In the genomic region with DNA sequence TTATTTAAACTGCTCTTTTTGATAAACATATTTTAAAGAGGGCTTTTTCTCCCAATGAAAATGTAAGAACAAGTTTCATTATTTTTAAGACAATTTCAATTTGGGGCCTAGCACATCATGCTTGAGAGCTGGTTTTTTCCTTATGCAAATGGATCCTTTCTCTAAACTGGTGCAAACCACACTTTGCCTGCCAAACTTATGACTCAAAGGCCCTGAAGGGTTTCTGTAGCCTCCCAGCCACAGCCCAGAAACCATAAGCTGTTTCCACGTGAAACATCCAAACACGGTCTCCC, we compare ENCODE assay signal across 8 cellular contexts. TPM values are rescaled to one million over a fixed set of nuclear protein-coding genes. Genes with fewer than 3 reads are reported as not detected.
DNase-seq lines count a peak whose midpoint lies in the region; ATAC-seq, FAIRE-seq and TF ChIP-seq lines count a peak whose summit lies in the region.

No MANE protein-coding gene starts in this region.

- H3K27me3 ChIP-seq in heart left ventricle = no peaks in the 10 kb centered on the region
- no peaks in the 10 kb centered on the region for H3K27me3 ChIP-seq in astrocyte (ENCODE audit: insufficient read depth, low read length)
- H3K27me3 ChIP-seq in upper lobe of left lung = no peaks in the 10 kb centered on the region

- 0% methylated on average over 2 of the region's 2 CpGs for WGBS in heart left ventricle, 4 donors
- WGBS in upper lobe of left lung, 2 donors = 0% methylated on average over 1 to 2 of the region's 2 CpGs

- H3K79me2 ChIP-seq in astrocyte (ENCODE audit: insufficient read depth, low read length) = peaks cover 45% of the 10 kb centered on the region

- H3K4me1 ChIP-seq in heart left ventricle (peaks cover 0 to 37% (median 18%) of the 10 kb centered on the region in 12 donors), astrocyte (ENCODE audit: insufficient read depth, low read length) (peaks cover 15% of the 10 kb centered on the region), upper lobe of left lung (peaks cover 5 to 20% (median 16%) of the 10 kb centered on the region in 4 donors)

- no peaks in the 10 kb centered on the region for H3K27me3 Mint-ChIP-seq in astrocyte (ENCODE audit: low read depth, unreplicated experiment)
- H3K27me3 Mint-ChIP-seq in memory B cell = no peaks in the 10 kb centered on the region

- no peak overlapping the region for H2AFZ ChIP-seq in astrocyte (ENCODE audit: low read depth, low read length)

- peak overlapping the region in 11 of 12 donors; percentile 15 to 93 (median 63) for H3K27ac ChIP-seq in heart left ventricle
- peak overlapping the region; percentile 43 for H3K27ac ChIP-seq in astrocyte (ENCODE audit: low read depth, low read length)
- peak overlapping the region in 2 of 4 donors; percentile 53 to 90 for H3K27ac ChIP-seq in upper lobe of left lung

- peak overlapping the region in 10 of 12 donors; percentile 15 to 98 (median 86) for H3K4me3 ChIP-seq in heart left ventricle
- H3K4me3 ChIP-seq in astrocyte (ENCODE audit: insufficient read depth, low read depth, low read length) = no peak overlapping the region
- peak overlapping the region in 3 of 4 donors; percentile 66 to 99 (median 89) for H3K4me3 ChIP-seq in upper lobe of left lung

- peaks cover 3% of the 10 kb centered on the region for H3K4me1 Mint-ChIP-seq in astrocyte (ENCODE audit: low read depth, unreplicated experiment)
- peaks cover 14% of the 10 kb centered on the region for H3K4me1 Mint-ChIP-seq in memory B cell

- intact Hi-C loops in heart left ventricle (cut with DNase I) = loop anchor here in 7 of 10 donors (2.0 to 10.0 kb wide), 6 partner anchors 72 to 1064 kb away; partner anchors contain the start of genes SERINC1 (in 5 of the 7), GJA1 (in 1 of the 7) and TBC1D32 (in 1 of the 7)
- intact Hi-C loops in Right ventricle myocardium superior (cut with DNase I) = no loop called here

- TF ChIP-seq EP300 in upper lobe of left lung (IDR thresholded peaks at IDR 0.05) = no peak

- H3K36me3 ChIP-seq in heart left ventricle (no peaks in the 10 kb centered on the region), astrocyte (ENCODE audit: insufficient read depth, low read length) (no peaks in the 10 kb centered on the region), upper lobe of left lung (no peaks in the 10 kb centered on the region)

- H3K4me2 ChIP-seq in astrocyte (ENCODE audit: low read length) = peak overlapping the region; percentile 72

- no peak for ATAC-seq in heart left ventricle
- ATAC-seq in Right ventricle myocardium superior (ENCODE audit: poor library complexity) = no peak
- no peak for ATAC-seq in memory B cell (ENCODE audit: low read depth)
- no peak for ATAC-seq in upper lobe of left lung (ENCODE audit: low FRiP score in 2 of 2)

- no peaks in the 10 kb centered on the region for H3K9me3 Mint-ChIP-seq in astrocyte (ENCODE audit: unreplicated experiment)
- H3K9me3 Mint-ChIP-seq in memory B cell = no peaks in the 10 kb centered on the region

- H3K36me3 Mint-ChIP-seq in astrocyte (ENCODE audit: low read depth, unreplicated experiment) = no peaks in the 10 kb centered on the region
- H3K36me3 Mint-ChIP-seq in memory B cell = peaks cover 2% of the 10 kb centered on the region

- peaks cover 26% of the 10 kb centered on the region for H4K20me1 ChIP-seq in astrocyte (ENCODE audit: insufficient read depth, low read length)

- H3K27ac Mint-ChIP-seq in astrocyte (ENCODE audit: unreplicated experiment) = peak overlapping the region; percentile 77
- H3K27ac Mint-ChIP-seq in memory B cell = peak overlapping the region; percentile 93

- H3K9me3 ChIP-seq in heart left ventricle (no peaks in the 10 kb centered on the region), astrocyte (ENCODE audit: insufficient read depth, low read depth, low read length) (no peaks in the 10 kb centered on the region), upper lobe of left lung (no peaks in the 10 kb centered on the region)

- peak overlapping the region; percentile 80 for H3K4me3 Mint-ChIP-seq in astrocyte (ENCODE audit: unreplicated experiment)
- peak overlapping the region; percentile 97 for H3K4me3 Mint-ChIP-seq in memory B cell

- TF ChIP-seq CTCF in heart left ventricle (IDR thresholded peaks at IDR 0.05) = no peak
- TF ChIP-seq CTCF in astrocyte (IDR thresholded peaks at IDR 0.05; ENCODE audit: insufficient read depth, low read depth, low read length) = no peak
- no peak for TF ChIP-seq CTCF in upper lobe of left lung (IDR thresholded peaks at IDR 0.05)

- TF ChIP-seq POLR2A in heart left ventricle (IDR thresholded peaks at IDR 0.05) (no peak), upper lobe of left lung (IDR thresholded peaks at IDR 0.05) (no peak)

- peak overlapping the region; percentile 32 for H3K9ac ChIP-seq in astrocyte (ENCODE audit: low read length)

- peak; percentile 62 for FAIRE-seq in astrocyte (lab: Jason Lieb, UNC)

- DNase-seq in heart left ventricle (no peak), Right ventricle myocardium superior (no peak), astrocyte (ENCODE audit: low read depth) (no peak), memory B cell (ENCODE audit: low spot score in 2 of 2) (no peak), upper lobe of left lung (no peak), NCI-H2227 treated with DMSO at 0.1 percent for 48 hours (lab: John Stamatoyannopoulos, UW) (no peak), T1000 (lab: John Stamatoyannopoulos, UW) (no peak), AG08396 (ENCODE audit: low spot score) (no peak)

RNA-seq across cellular contexts. Expression of gene HSF2, which starts 0.5 kb away (rescaled TPM):
- 10 to 100 TPM; 18.3 to 34.2 (median 23.1) TPM for total RNA-seq in heart left ventricle
- 10 to 100 TPM; 13.1 to 38.7 TPM for polyA plus RNA-seq in heart left ventricle
- 19.5 TPM for total RNA-seq in Right ventricle myocardium superior
- total RNA-seq in astrocyte = 9.2 and 9.3 TPM in 2 replicates
- total RNA-seq in upper lobe of left lung = 10 to 100 TPM in 4 of 6 donors, 1 to 10 TPM in 2; 8.4 to 40.6 (median 14.2) TPM
